8 cellular contexts compared by ENCODE assay signal in genomic region chr5:140131967-140132409, GRCh38. TPM values are rescaled to one million over a fixed set of nuclear protein-coding genes. Genes with fewer than 3 reads are reported as not detected.
A peak's percentile ranks its signal among the peaks of the same experiment; 100 is the strongest.
DNase-seq lines count a peak whose midpoint lies in the region; ATAC-seq and TF ChIP-seq lines count a peak whose summit lies in the region.

No MANE protein-coding gene starts in this region.

- CTCF ChIA-PET in activated naive CD4-positive, alpha-beta T cell treated with anti-CD3 and anti-CD28 coated beads for 36 hours (lab: Charles Lee), result interaction anchor here (0.8 to 2.1 kb wide), 8 partner anchors 10 to 59 kb away, joined by 3 to 24 read pairs (median 6); no protein-coding TSS in a partner anchor

- TF ChIP-seq POLR2A in stomach (IDR thresholded peaks at IDR 0.05), result no peak

- H3K9me3 ChIP-seq in stomach, result no peaks in the 10 kb centered on the region

- no peak overlapping the region for H3K27ac ChIP-seq in stomach

- no peak for TF ChIP-seq CTCF in stomach (IDR thresholded peaks at IDR 0.05)

- no peak for TF ChIP-seq EP300 in stomach (IDR thresholded peaks at IDR 0.05)

- no peak overlapping the region for H3K27ac Mint-ChIP-seq in activated naive CD4-positive, alpha-beta T cell treated with anti-CD3 and anti-CD28 coated beads for 36 hours

- H3K4me3 Mint-ChIP-seq in activated naive CD4-positive, alpha-beta T cell treated with anti-CD3 and anti-CD28 coated beads for 36 hours, result no peak overlapping the region

- no peaks in the 10 kb centered on the region for H3K27me3 ChIP-seq in stomach

- no peaks in the 10 kb centered on the region for H3K36me3 Mint-ChIP-seq in activated naive CD4-positive, alpha-beta T cell treated with anti-CD3 and anti-CD28 coated beads for 36 hours (ENCODE audit: low read depth)

- ATAC-seq in esophagus mucosa (peak; percentile 93), GM21529 (IDR thresholded peaks at IDR 0.05; ENCODE audit: unreplicated experiment) (no peak)

- no peaks in the 10 kb centered on the region for H3K9me3 Mint-ChIP-seq in activated naive CD4-positive, alpha-beta T cell treated with anti-CD3 and anti-CD28 coated beads for 36 hours

- no peaks in the 10 kb centered on the region for H3K27me3 Mint-ChIP-seq in activated naive CD4-positive, alpha-beta T cell treated with anti-CD3 and anti-CD28 coated beads for 36 hours (ENCODE audit: low read depth)

- WGBS in stomach, 5 donors, result 47 to 58% (median 54%) methylated on average over 3 of the region's 3 CpGs

- intact Hi-C loops in activated naive CD4-positive, alpha-beta T cell treated with anti-CD3 and anti-CD28 coated beads for 36 hours (cut with micrococcal nuclease), result no loop called here
- intact Hi-C loops in stomach (cut with DNase I; ENCODE audit: low total_unique reads), result no loop called here

- DNase-seq in activated naive CD4-positive, alpha-beta T cell treated with anti-CD3 and anti-CD28 coated beads for 36 hours, result peak; percentile 55
- DNase-seq in activated naive CD4-positive, alpha-beta T cell treated with Interleukin-2 at 50 U/mL for 16 hours, result no peak
- DNase-seq in stomach, result peak; percentile 39
- no peak for DNase-seq in NCI-H1694 (lab: John Stamatoyannopoulos, UW)
- DNase-seq in NCI-H1694 treated with DMSO at 0.1 percent for 48 hours (lab: John Stamatoyannopoulos, UW), result no peak

- H3K36me3 ChIP-seq in stomach, result no peaks in the 10 kb centered on the region

- H3K4me1 ChIP-seq in stomach, result peaks cover 6 to 29% (median 23%) of the 10 kb centered on the region in 4 donors

- H3K4me3 ChIP-seq in stomach, result no peak overlapping the region

- peaks cover 39% of the 10 kb centered on the region for H3K4me1 Mint-ChIP-seq in activated naive CD4-positive, alpha-beta T cell treated with anti-CD3 and anti-CD28 coated beads for 36 hours (ENCODE audit: low read depth)

TF ChIP-seq in PFSK-1, 5 proteins besides CTCF, POLR2A, EP300 and RAD21:
- TF ChIP-seq TAF1 (IDR thresholded peaks at IDR 0.05; ENCODE audit: borderline replicate concordance, insufficient read depth, low read length), result no peak
- TF ChIP-seq POLR2AphosphoS5 (IDR thresholded peaks at IDR 0.05; ENCODE audit: low read depth, low read length), result peak; percentile 73
- TF ChIP-seq SIN3A (IDR thresholded peaks at IDR 0.05; ENCODE audit: borderline replicate concordance, insufficient read depth, low read length), result peak; percentile 92
- TF ChIP-seq REST (IDR thresholded peaks at IDR 0.05; ENCODE audit: insufficient read depth in 1 of 2, low read depth in 2 of 2, low read length in 2 of 2), result peak in 1 of 2 experiments; percentile 55; a peak in 1 of 4 replicates

RNA-seq across cellular contexts. Expression of gene IGIP, which starts 6.3 kb away (rescaled TPM):
- 1 to 10 TPM; 1.4 to 1.6 TPM for total RNA-seq in activated naive CD4-positive, alpha-beta T cell treated with anti-CD3 and anti-CD28 coated beads for 36 hours
- polyA plus RNA-seq in PFSK-1 (2012; ENCODE audit: insufficient read length, low read depth), result 1.2 TPM
- total RNA-seq in esophagus mucosa (2.6 TPM), stomach (10 to 100 TPM in 3 of 5 donors, 1 to 10 TPM in 2; 1.8 to 29.5 (median 14.3) TPM)
- polyA plus RNA-seq in stomach, result 1 to 10 TPM; 4.6 to 6.6 (median 6.1) TPM

RNA-seq across cellular contexts. Expression of gene PURA, which starts 18.1 kb away (rescaled TPM):
- total RNA-seq in activated naive CD4-positive, alpha-beta T cell treated with anti-CD3 and anti-CD28 coated beads for 36 hours, result 10 to 100 TPM in 1 of 2 experiments, 1 to 10 TPM in 1; 9.0 to 10.3 TPM
- polyA plus RNA-seq in PFSK-1 (2012; ENCODE audit: insufficient read length, low read depth), result 94.7 TPM
- total RNA-seq in esophagus mucosa, result 7.3 TPM
- 10 to 100 TPM; 12.5 to 30.8 (median 28.7) TPM for total RNA-seq in stomach
- 1 to 10 TPM; 3.3 to 4.8 (median 4.6) TPM for polyA plus RNA-seq in stomach

RNA-seq across cellular contexts. Expression of gene CYSTM1, which starts 43.0 kb away (rescaled TPM):
- total RNA-seq in activated naive CD4-positive, alpha-beta T cell treated with anti-CD3 and anti-CD28 coated beads for 36 hours, result 10 to 100 TPM; 22.3 to 25.1 TPM
- 175 TPM for polyA plus RNA-seq in PFSK-1 (2012; ENCODE audit: insufficient read length, low read depth)
- total RNA-seq in esophagus mucosa, result 11.4 TPM
- 1,000 to 10,000 TPM in 1 of 5 donors, 100 to 1,000 TPM in 3, 10 to 100 TPM in 1; 23.2 to 1,029 (median 220) TPM for total RNA-seq in stomach
- 1,000 to 10,000 TPM in 2 of 3 donors, 100 to 1,000 TPM in 1; 378 to 3,028 (median 2,014) TPM for polyA plus RNA-seq in stomach

Comparison
In these comparisons a context has a peak if more than half of its experiments do, and no peak if none do; other contexts are left out.
1. DNase-seq: peak in activated naive CD4-positive, alpha-beta T cell treated with anti-CD3 and anti-CD28 coated beads for 36 hours (single experiment) and stomach (single experiment); none in activated naive CD4-positive, alpha-beta T cell treated with Interleukin-2 at 50 U/mL for 16 hours (single experiment), NCI-H1694 (single experiment) and NCI-H1694 treated with DMSO at 0.1 percent for 48 hours (single experiment).